30 cellular contexts compared by ENCODE assay signal in genomic region chr15:22257047-22257667, GRCh38.
DNase-seq lines count a peak whose midpoint lies in the region; ATAC-seq and TF ChIP-seq lines count a peak whose summit lies in the region.
"Had no signal": no experiment of that assay in that cellular context is flagged by ENCODE, and none has a peak within 500 bp of the region (broad histone marks: within the 10 kb centered on the region; RNA-seq: fewer than 3 reads in every experiment).

No MANE protein-coding gene starts in this region.

- H3K27ac Mint-ChIP-seq in CD4-positive, CD25-positive, alpha-beta regulatory T cell, result peak overlapping the region in 2 of 3 donors; percentile 26 to 72
- H3K27ac Mint-ChIP-seq: activated CD4-positive, alpha-beta memory T cell treated with anti-CD3 and anti-CD28 coated beads, Interleukin-2, amount 10 ng/mL, durations not matched to agents 7 days and 5 days; activated naive CD8-positive, alpha-beta T cell treated with anti-CD3 and anti-CD28 coated beads for 36 hours; activated T-helper 2 cell treated with anti-CD3 and anti-CD28 coated beads, Interferon-gamma antibody, Interleukin-2, Interleukin-4, amounts not matched to agents 10 μg/mL and 5 μg/mL and 100 μg/mL, durations not matched to agents 14 hours and 24 hours and 36 hours; H9; immature natural killer cell; mesothelial cell of epicardium; naive B cell; progenitor cell of endocrine pancreas had no signal

- no peak overlapping the region for H3K27ac ChIP-seq in CD4-positive, CD25-positive, alpha-beta regulatory T cell (ENCODE audit: insufficient read depth, low read length, poor library complexity, severe bottlenecking)
- H3K27ac ChIP-seq: esophagus muscularis mucosa, gastroesophageal sphincter, left ventricle myocardium inferior, neutrophil, Peyer's patch, upper lobe of left lung had no signal

- peaks cover 23 to 70% (median 41%) of the 10 kb centered on the region in 4 donors for H3K4me1 Mint-ChIP-seq in CD4-positive, CD25-positive, alpha-beta regulatory T cell
- H3K4me1 Mint-ChIP-seq: H9, mesothelial cell of epicardium had no signal

- peak overlapping the region in 1 of 4 donors; percentile 80 for H3K4me3 Mint-ChIP-seq in CD4-positive, CD25-positive, alpha-beta regulatory T cell
- H3K4me3 Mint-ChIP-seq: activated CD4-positive, alpha-beta memory T cell treated with anti-CD3 and anti-CD28 coated beads, Interleukin-2, amount 10 ng/mL, durations not matched to agents 7 days and 5 days; activated naive CD8-positive, alpha-beta T cell treated with anti-CD3 and anti-CD28 coated beads for 36 hours; H9; mesothelial cell of epicardium had no signal

- no peaks in the 10 kb centered on the region for H3K36me3 ChIP-seq in CD4-positive, CD25-positive, alpha-beta regulatory T cell (ENCODE audit: control insufficient read depth, insufficient read depth, low read length)
- H3K36me3 ChIP-seq in H7 (replicated peaks; ENCODE audit: control insufficient read depth, insufficient read depth, low read length), result no peaks in the 10 kb centered on the region
- H3K36me3 ChIP-seq: esophagus muscularis mucosa, gastroesophageal sphincter, left ventricle myocardium inferior, neutrophil, Peyer's patch, upper lobe of left lung had no signal

- ATAC-seq in CD4-positive, CD25-positive, alpha-beta regulatory T cell (ENCODE audit: low read depth in 2 of 2), result no peak
- no peak for ATAC-seq in GM21786 (IDR thresholded peaks at IDR 0.05; ENCODE audit: unreplicated experiment)
- ATAC-seq in GM18858 (IDR thresholded peaks at IDR 0.05; ENCODE audit: unreplicated experiment), result no peak
- ATAC-seq: gastroesophageal sphincter had no signal

- no peaks in the 10 kb centered on the region for H3K27me3 ChIP-seq in CD4-positive, CD25-positive, alpha-beta regulatory T cell (ENCODE audit: control insufficient read depth, insufficient read depth, low read length)
- H3K27me3 ChIP-seq in H7 (ENCODE audit: control insufficient read depth, insufficient read depth, low read length), result no peaks in the 10 kb centered on the region
- H3K27me3 ChIP-seq: Peyer's patch, upper lobe of left lung had no signal

- H3K9me3 Mint-ChIP-seq in CD4-positive, CD25-positive, alpha-beta regulatory T cell, result no peaks in the 10 kb centered on the region
- H3K9me3 Mint-ChIP-seq: activated CD4-positive, alpha-beta memory T cell treated with anti-CD3 and anti-CD28 coated beads, Interleukin-2, amount 10 ng/mL, durations not matched to agents 7 days and 5 days; activated naive CD8-positive, alpha-beta T cell treated with anti-CD3 and anti-CD28 coated beads for 36 hours; activated T-helper 2 cell treated with anti-CD3 and anti-CD28 coated beads, Interferon-gamma antibody, Interleukin-2, Interleukin-4, amounts not matched to agents 10 μg/mL and 5 μg/mL and 100 μg/mL, durations not matched to agents 14 hours and 24 hours and 36 hours; immature natural killer cell had no signal

- intact Hi-C loops in cardiac septum (cut with DNase I), result no loop called here

- TF ChIP-seq CTCF in fibroblast of the aortic adventitia (IDR thresholded peaks at IDR 0.05; ENCODE audit: insufficient read depth, low read length), result no peak

- H3K27me3 Mint-ChIP-seq in CD4-positive, CD25-positive, alpha-beta regulatory T cell, result no peaks in the 10 kb centered on the region
- H3K27me3 Mint-ChIP-seq: progenitor cell of endocrine pancreas had no signal

- no peak overlapping the region for H3K4me3 ChIP-seq in CD4-positive, CD25-positive, alpha-beta regulatory T cell (ENCODE audit: low read depth, low read length)
- H3K4me3 ChIP-seq in H7 (ENCODE audit: insufficient read depth, low read depth, low read length) (no peak overlapping the region), fibroblast of the aortic adventitia (ENCODE audit: low read depth, low read length) (no peak overlapping the region)
- H3K4me3 ChIP-seq: esophagus muscularis mucosa, gastroesophageal sphincter, left ventricle myocardium inferior, Peyer's patch, upper lobe of left lung had no signal

- H3K4me1 ChIP-seq in CD4-positive, CD25-positive, alpha-beta regulatory T cell (ENCODE audit: control insufficient read depth, insufficient read depth, low read length, poor library complexity, severe bottlenecking), result peaks cover 59% of the 10 kb centered on the region
- H3K4me1 ChIP-seq: esophagus muscularis mucosa, gastroesophageal sphincter, left ventricle myocardium inferior had no signal

- no peak for DNase-seq in CD4-positive, CD25-positive, alpha-beta regulatory T cell
- DNase-seq in H7 (peak; percentile 25), fibroblast of the aortic adventitia (ENCODE audit: low read depth) (peak; percentile 16), smooth muscle cell of the brain vasculature (ENCODE audit: low read depth, low spot score) (peak; percentile 9), cardiac septum (ENCODE audit: low spot score) (no peak)
- DNase-seq: activated CD4-positive, alpha-beta memory T cell treated with anti-CD3 and anti-CD28 coated beads, Interleukin-2, amount 10 ng/mL, durations not matched to agents 7 days and 5 days; activated CD4-positive, CD25-positive, alpha-beta regulatory T cell; activated naive CD8-positive, alpha-beta T cell treated with anti-CD3 and anti-CD28 coated beads for 36 hours; central memory CD4-positive, alpha-beta T cell; H9; hippocampal formation; left ventricle myocardium inferior; naive B cell; NCI-H1105 treated with DMSO at 0.1 percent for 48 hours; NCI-H1930; NCI-H526; Peyer's patch; SIG-M5; stimulated activated CD4-positive, alpha-beta T cell treated with anti-CD3 and anti-CD28 coated beads, Interleukin-1b, Interleukin-23, amount 100 ng/mL, for 48 hours; substantia nigra had no signal

- no peaks in the 10 kb centered on the region for H3K9me3 ChIP-seq in CD4-positive, CD25-positive, alpha-beta regulatory T cell (ENCODE audit: control insufficient read depth in 2 of 2, low read length in 2 of 2)
- H3K9me3 ChIP-seq: gastroesophageal sphincter, left ventricle myocardium inferior, neutrophil, Peyer's patch had no signal

- no peaks in the 10 kb centered on the region for H3K36me3 Mint-ChIP-seq in CD4-positive, CD25-positive, alpha-beta regulatory T cell
- H3K36me3 Mint-ChIP-seq: activated naive CD8-positive, alpha-beta T cell treated with anti-CD3 and anti-CD28 coated beads for 36 hours; immature natural killer cell; naive B cell had no signal

Comparison
In these comparisons a context has a peak if more than half of its experiments do, and no peak if none do; other contexts are left out.
1. DNase-seq: peak in H7 (single experiment), fibroblast of the aortic adventitia (single experiment) and smooth muscle cell of the brain vasculature (single experiment); none in CD4-positive, CD25-positive, alpha-beta regulatory T cell (0 of 3) and cardiac septum (single experiment).